In genomic region chr12:110115675-110116074, GRCh38 we compare ENCODE assay signal across 23 cellular contexts. TPM values are rescaled to one million over a fixed set of nuclear protein-coding genes. Genes with fewer than 3 reads are reported as not detected.
DNase-seq lines count a peak whose midpoint lies in the region; ATAC-seq, FAIRE-seq and TF ChIP-seq lines count a peak whose summit lies in the region.
"Had no signal": no experiment of that assay in that cellular context is flagged by ENCODE, and none has a peak within 500 bp of the region (broad histone marks: within the 10 kb centered on the region; RNA-seq: fewer than 3 reads in every experiment).

No MANE protein-coding gene starts in this region.

- H2BK12ac ChIP-seq in H1 (ENCODE audit: low read depth, low read length) (no peak overlapping the region), neuronal stem cell (ENCODE audit: low read length) (no peak overlapping the region)

- no peak overlapping the region for H3K27ac Mint-ChIP-seq in GM23338
- no peak overlapping the region for H3K27ac Mint-ChIP-seq in activated CD4-positive, alpha-beta memory T cell treated with anti-CD3 and anti-CD28 coated beads, Interleukin-2, amount 10 ng/mL, durations not matched to agents 7 days and 5 days
- H3K27ac Mint-ChIP-seq: CD4-positive, alpha-beta memory T cell had no signal

- no peak overlapping the region for H3K4me3 Mint-ChIP-seq in GM23338
- no peak overlapping the region for H3K4me3 Mint-ChIP-seq in activated CD4-positive, alpha-beta memory T cell treated with anti-CD3 and anti-CD28 coated beads, Interleukin-2, amount 10 ng/mL, durations not matched to agents 7 days and 5 days
- H3K4me3 Mint-ChIP-seq: CD4-positive, alpha-beta memory T cell had no signal

- H3K9me3 ChIP-seq in Loucy (ENCODE audit: insufficient read depth, low read depth, low read length) (no peaks in the 10 kb centered on the region), H1 (ENCODE audit: insufficient read depth in 2 of 2, low read depth in 1 of 2, low read length in 1 of 2) (0 out of 4 replicates have a peak, but pooled peaks cover 0 to 3% of the 10 kb centered on the region in 2 experiments), neuronal stem cell (replicated peaks in 1 of 2; ENCODE audit: control insufficient read depth in 2 of 2, insufficient read depth in 1 of 2, low read depth in 1 of 2, low read length in 2 of 2) (peaks cover 0 to 4% of the 10 kb centered on the region in 2 donors), colonic mucosa (no peaks in the 10 kb centered on the region)
- H3K9me3 ChIP-seq: SK-N-SH had no signal

- no peak overlapping the region for H3K18ac ChIP-seq in H1 (ENCODE audit: extremely low read depth, low read length)
- H3K18ac ChIP-seq in neuronal stem cell (ENCODE audit: low read length): no peak overlapping the region

- H3K4me1 ChIP-seq in GM23338 (ENCODE audit: insufficient read depth) (no peaks in the 10 kb centered on the region), Loucy (ENCODE audit: insufficient read depth, low read length, poor library complexity, severe bottlenecking) (no peaks in the 10 kb centered on the region), H1 (replicated peaks in 1 of 4; ENCODE audit: control insufficient read depth in 3 of 4, insufficient read depth in 4 of 4, low read length in 3 of 4) (no peaks in the 10 kb centered on the region), neuronal stem cell (ENCODE audit: control insufficient read depth in 2 of 2, insufficient read depth in 1 of 2, low read depth in 1 of 2, low read length in 2 of 2) (no peaks in the 10 kb centered on the region), colonic mucosa (no peaks in the 10 kb centered on the region)

- H3K4me2 ChIP-seq in GM23338 (no peak overlapping the region), Loucy (ENCODE audit: low read depth, low read length, poor library complexity, severe bottlenecking) (no peak overlapping the region), H1 (ENCODE audit: insufficient read depth in 1 of 2, low read depth in 2 of 2, low read length in 2 of 2) (no peak overlapping the region), neuronal stem cell (ENCODE audit: insufficient read depth, low read length, poor library complexity, severe bottlenecking) (no peak overlapping the region)
- H3K4me2 ChIP-seq: SK-N-SH had no signal

- no peak overlapping the region for H3K4me3 ChIP-seq in GM23338
- H3K4me3 ChIP-seq in Loucy (ENCODE audit: low read length, poor library complexity, severe bottlenecking): no peak overlapping the region
- no peak overlapping the region for H3K4me3 ChIP-seq in H1 (ENCODE audit: extremely low read depth in 1 of 4, insufficient read depth in 2 of 4, low read depth in 3 of 4, low read length in 4 of 4)
- peak overlapping the region in 1 of 2 donors; percentile 41 for H3K4me3 ChIP-seq in neuronal stem cell (ENCODE audit: low read length in 2 of 2)
- H3K4me3 ChIP-seq in colonic mucosa: no peak overlapping the region

- no peak overlapping the region for H4K8ac ChIP-seq in H1 (ENCODE audit: extremely low read depth, insufficient read depth, low read length)
- no peak overlapping the region for H4K8ac ChIP-seq in neuronal stem cell (ENCODE audit: low read depth, low read length)

- no peak; a peak in 1 of 4 replicates for TF ChIP-seq RAD21 in H1 (IDR thresholded peaks at IDR 0.05 in 1 of 2, conservative IDR thresholded peaks at IDR 0.05 in 1 of 2; ENCODE audit: low read depth in 2 of 2, low read length in 2 of 2)

- POLR2A ChIA-PET in H1 (lab: Charles Lee; ENCODE audit: partially characterized antibody): interaction anchor here (0.6 to 1.6 kb wide), 3 partner anchors 8 to 164 kb away, joined by 3 to 7 read pairs (median 4); partner anchors contain the start of gene IFT81
- POLR2A ChIA-PET in activated CD4-positive, alpha-beta memory T cell treated with anti-CD3 and anti-CD28 coated beads, Interleukin-2, amount 10 ng/mL, durations not matched to agents 7 days and 5 days (lab: Charles Lee): no interaction called here

- ATAC-seq in GM23338: peak; percentile 68
- ATAC-seq: HCT116, Panc1 had no signal

- no peak for TF ChIP-seq POLR2A in H1 (IDR thresholded peaks at IDR 0.05; ENCODE audit: control extremely low read depth in 1 of 2, low read depth in 2 of 2, low read length in 2 of 2)

- H3K27ac ChIP-seq in GM23338 (ENCODE audit: low read depth): no peak overlapping the region
- no peak overlapping the region for H3K27ac ChIP-seq in H1 (ENCODE audit: low read depth, low read length)
- no peak overlapping the region for H3K27ac ChIP-seq in neuronal stem cell (replicated peaks; ENCODE audit: low read length)
- no peak overlapping the region for H3K27ac ChIP-seq in colonic mucosa
- H3K27ac ChIP-seq: HL-60 had no signal

- no peaks in the 10 kb centered on the region for H3K79me2 ChIP-seq in GM23338 (replicated peaks; ENCODE audit: insufficient read depth)
- no peaks in the 10 kb centered on the region for H3K79me2 ChIP-seq in Loucy (ENCODE audit: insufficient read depth, low read length)
- H3K79me2 ChIP-seq in H1 (ENCODE audit: control insufficient read depth in 1 of 2, insufficient read depth in 2 of 2, low read length in 2 of 2): no peaks in the 10 kb centered on the region

- no peaks in the 10 kb centered on the region for H3K9me3 Mint-ChIP-seq in GM23338
- no peaks in the 10 kb centered on the region for H3K9me3 Mint-ChIP-seq in activated CD4-positive, alpha-beta memory T cell treated with anti-CD3 and anti-CD28 coated beads, Interleukin-2, amount 10 ng/mL, durations not matched to agents 7 days and 5 days
- H3K9me3 Mint-ChIP-seq: CD4-positive, alpha-beta memory T cell had no signal

- H2BK15ac ChIP-seq in H1 (ENCODE audit: low read length) (no peak overlapping the region), neuronal stem cell (ENCODE audit: low read length) (no peak overlapping the region)

- H3K9me2 ChIP-seq in GM23338 (ENCODE audit: insufficient read depth) (no peaks in the 10 kb centered on the region), Loucy (replicated peaks; ENCODE audit: low read depth, low read length) (no peaks in the 10 kb centered on the region)
- H3K9me2 ChIP-seq: SK-N-SH had no signal

- H3K27me3 ChIP-seq in GM23338 (ENCODE audit: insufficient read depth) (no peaks in the 10 kb centered on the region), Loucy (ENCODE audit: insufficient read depth, low read length, poor library complexity, severe bottlenecking) (no peaks in the 10 kb centered on the region), H1 (replicated peaks in 1 of 4; ENCODE audit: control insufficient read depth in 3 of 4, extremely low read depth in 1 of 4, insufficient read depth in 3 of 4, low read length in 3 of 4) (no peaks in the 10 kb centered on the region), neuronal stem cell (ENCODE audit: control insufficient read depth in 3 of 3, insufficient read depth in 3 of 3, low read depth in 1 of 3, low read length in 3 of 3) (peaks cover 0 to 6% (median 0%) of the 10 kb centered on the region in 3 experiments), colonic mucosa (no peaks in the 10 kb centered on the region)

- no peaks in the 10 kb centered on the region for H3K23me2 ChIP-seq in H1 (ENCODE audit: low read depth, low read length)

- TF ChIP-seq EP300 in H1 (IDR thresholded peaks at IDR 0.05; ENCODE audit: borderline replicate concordance in 1 of 2, low read depth in 2 of 2, low read length in 2 of 2): no peak

- no peak overlapping the region for H2BK120ac ChIP-seq in H1 (replicated peaks; ENCODE audit: low read depth, low read length)
- H2BK120ac ChIP-seq in neuronal stem cell (ENCODE audit: low read depth, low read length): no peak overlapping the region

- H2AFZ ChIP-seq in GM23338 (peak overlapping the region; percentile 38; the same call in 1 of the 2 replicates), Loucy (ENCODE audit: low read length) (0 out of 2 replicates have a peak overlapping the region, but pooled peaks have one; percentile 49), H1 (ENCODE audit: low read length) (peak overlapping the region; percentile 78; the same call in 1 of the 2 replicates), neuronal stem cell (ENCODE audit: low read length) (peak overlapping the region; percentile 58)

- WGBS in H1 (ENCODE audit: extremely low coverage in 1 of 2, insufficient coverage in 1 of 2, insufficient read length in 1 of 2, insufficient replicate concordance in 2 of 2, low coverage in 1 of 2, low lambda C conversion rate in 2 of 2, missing lambda C conversion rate in 1 of 2), 2 experiments: 88% methylated on average over 4 of the region's 4 CpGs; no CpG with 5 or more reads in 1 of the 2 experiments
- no CpG with 5 or more reads among the region's 4 CpGs for WGBS in neuronal stem cell (ENCODE audit: extremely low coverage in 2 of 2, insufficient read length in 2 of 2, insufficient replicate concordance in 1 of 2), 2 donors

- no peaks in the 10 kb centered on the region; the same call in 2 of the 3 replicates for H3K4me1 Mint-ChIP-seq in GM23338
- H3K4me1 Mint-ChIP-seq in activated CD4-positive, alpha-beta memory T cell treated with anti-CD3 and anti-CD28 coated beads, Interleukin-2, amount 10 ng/mL, durations not matched to agents 7 days and 5 days: no peaks in the 10 kb centered on the region
- H3K4me1 Mint-ChIP-seq: CD4-positive, alpha-beta memory T cell had no signal

- H3K27me3 Mint-ChIP-seq in GM23338 (ENCODE audit: insufficient read depth, low read depth, poor library complexity): peaks cover 9% of the 10 kb centered on the region
- peaks cover 16% of the 10 kb centered on the region for H3K27me3 Mint-ChIP-seq in activated CD4-positive, alpha-beta memory T cell treated with anti-CD3 and anti-CD28 coated beads, Interleukin-2, amount 10 ng/mL, durations not matched to agents 7 days and 5 days

- intact Hi-C loops in colonic mucosa (cut with DNase I): no loop called here

- TF ChIP-seq CTCF in GM23338 (conservative IDR thresholded peaks at IDR 0.05; ENCODE audit: low read depth in 2 of 2): peak in 1 of 2 experiments; percentile 10; a peak in 1 of 4 replicates
- no peak for TF ChIP-seq CTCF in Loucy (conservative IDR thresholded peaks at IDR 0.05; ENCODE audit: low read length)
- no peak for TF ChIP-seq CTCF in H1 (IDR thresholded peaks at IDR 0.05; ENCODE audit: control extremely low read depth in 1 of 3, insufficient read depth in 1 of 3, low read depth in 1 of 3, low read length in 3 of 3)
- no peak for TF ChIP-seq CTCF in colonic mucosa (IDR thresholded peaks at IDR 0.05)

- CTCF ChIA-PET in H1 (lab: Charles Lee; ENCODE audit: partially characterized antibody): interaction anchor here (0.8 to 3.8 kb wide), 4 partner anchors 12 to 109 kb away, joined by 3 to 27 read pairs (median 4); no protein-coding TSS in a partner anchor
- CTCF ChIA-PET in activated CD4-positive, alpha-beta memory T cell treated with anti-CD3 and anti-CD28 coated beads, Interleukin-2, amount 10 ng/mL, durations not matched to agents 7 days and 5 days (lab: Charles Lee): no interaction called here

- H3K36me3 ChIP-seq in GM23338 (ENCODE audit: insufficient read depth) (no peaks in the 10 kb centered on the region), Loucy (ENCODE audit: insufficient read depth, low read length) (no peaks in the 10 kb centered on the region), H1 (ENCODE audit: control insufficient read depth in 2 of 4, insufficient read depth in 4 of 4, low read length in 3 of 4) (no peaks in the 10 kb centered on the region), neuronal stem cell (replicated peaks in 1 of 2; ENCODE audit: control insufficient read depth in 2 of 2, insufficient read depth in 2 of 2, low read length in 2 of 2) (no peaks in the 10 kb centered on the region), colonic mucosa (no peaks in the 10 kb centered on the region)

- H3K4ac ChIP-seq in H1 (replicated peaks; ENCODE audit: insufficient read length, low read depth, low read length) (no peak overlapping the region), neuronal stem cell (ENCODE audit: low read length) (no peak overlapping the region)

- H3F3A ChIP-seq in GM23338 (replicated peaks; ENCODE audit: low read depth) (no peaks in the 10 kb centered on the region), Loucy (ENCODE audit: low read depth) (no peaks in the 10 kb centered on the region)

- no peak overlapping the region for H2BK20ac ChIP-seq in H1 (ENCODE audit: low read length)

- no peak overlapping the region for H3K56ac ChIP-seq in H1 (replicated peaks; ENCODE audit: insufficient read length, low read depth, low read length)

- H4K20me1 ChIP-seq in GM23338 (replicated peaks; ENCODE audit: insufficient read depth) (no peaks in the 10 kb centered on the region), Loucy (ENCODE audit: insufficient read depth, low read length, poor library complexity, severe bottlenecking) (no peaks in the 10 kb centered on the region), H1 (replicated peaks in 1 of 2; ENCODE audit: control insufficient read depth in 1 of 2, insufficient read depth in 2 of 2, low read length in 2 of 2) (no peaks in the 10 kb centered on the region)

- DNase-seq in GM23338 (ENCODE audit: low spot score): no peak
- no peak for DNase-seq in H1 (ENCODE audit: low read depth in 1 of 2, low spot score in 2 of 2)
- DNase-seq in neuronal stem cell (ENCODE audit: low spot score): no peak
- no peak for DNase-seq in colonic mucosa
- DNase-seq in activated CD4-positive, alpha-beta memory T cell treated with anti-CD3 and anti-CD28 coated beads, Interleukin-2, amount 10 ng/mL, durations not matched to agents 7 days and 5 days: no peak
- no peak for DNase-seq in D341Med (ENCODE audit: low spot score)
- DNase-seq: C1 segment of cervical spinal cord; CD4-positive, alpha-beta memory T cell; COR-L47; GOT3; Kasumi-1; NCI-H1694; NCI-H2029 treated with DMSO at 0.1 percent for 48 hours; NCI-H2227 treated with DMSO at 0.1 percent for 48 hours; NCI-H526 treated with DMSO at 0.1 percent for 48 hours; SIG-M5; SK-N-SH; SW 1271 had no signal

- H4K5ac ChIP-seq in H1 (ENCODE audit: insufficient read length, low read depth, low read length): no peak overlapping the region

- FAIRE-seq in H1 (lab: Jason Lieb, UNC): no peak
- FAIRE-seq: G401.6 had no signal

- H2AK5ac ChIP-seq in H1 (ENCODE audit: low read depth, low read length): no peak overlapping the region
- no peak overlapping the region for H2AK5ac ChIP-seq in neuronal stem cell (ENCODE audit: low read depth, low read length)

- no peaks in the 10 kb centered on the region for H3K36me3 Mint-ChIP-seq in GM23338 (ENCODE audit: low read depth)
- no peaks in the 10 kb centered on the region for H3K36me3 Mint-ChIP-seq in activated CD4-positive, alpha-beta memory T cell treated with anti-CD3 and anti-CD28 coated beads, Interleukin-2, amount 10 ng/mL, durations not matched to agents 7 days and 5 days (ENCODE audit: low read depth)
- H3K36me3 Mint-ChIP-seq: CD4-positive, alpha-beta memory T cell had no signal

- no peak overlapping the region for H3K14ac ChIP-seq in H1 (ENCODE audit: insufficient read length)
- H3K14ac ChIP-seq in neuronal stem cell (ENCODE audit: low read length): no peak overlapping the region

- H3K23ac ChIP-seq in H1 (ENCODE audit: insufficient read length) (no peak overlapping the region), neuronal stem cell (ENCODE audit: low read depth, low read length, poor library complexity) (no peak overlapping the region)

- H3K9ac ChIP-seq in Loucy (ENCODE audit: low read depth, low read length, poor library complexity, severe bottlenecking) (no peak overlapping the region), H1 (replicated peaks in 1 of 4; ENCODE audit: extremely low read depth in 1 of 4, low read depth in 3 of 4, low read length in 3 of 4) (no peak overlapping the region; a peak in 1 of 7 replicates), neuronal stem cell (ENCODE audit: low read depth, low read length, poor library complexity) (no peak overlapping the region), colonic mucosa (ENCODE audit: low read depth in 2 of 2, low read length in 2 of 2) (no peak overlapping the region)
- H3K9ac ChIP-seq: SK-N-SH had no signal

- H2BK5ac ChIP-seq in H1 (ENCODE audit: low read depth, low read length) (no peak overlapping the region), neuronal stem cell (ENCODE audit: low read length) (no peak overlapping the region)

- H4K91ac ChIP-seq in H1 (replicated peaks; ENCODE audit: insufficient read length, low read length) (no peak overlapping the region), neuronal stem cell (ENCODE audit: low read depth, low read length, poor library complexity) (no peak overlapping the region)

- H3K79me1 ChIP-seq in H1 (ENCODE audit: low read depth, low read length): no peaks in the 10 kb centered on the region
- no peaks in the 10 kb centered on the region for H3K79me1 ChIP-seq in neuronal stem cell (ENCODE audit: low read depth, low read length)

RNA-seq across cellular contexts. Expression of gene IFT81, which starts 8.5 kb away (rescaled TPM):
- total RNA-seq in GM23338 (2014; rRNA removed; shearing (Covaris generic)): 7.7 and 17.5 TPM in 2 replicates
- polyA plus RNA-seq in GM23338 (2016; fragmentation: Nextera tagmentation; extraction: Ambion mirVana) (12.8 and 22.3 TPM in 2 replicates), H1 (2011; rRNA removed) (2.8 and 4.1 TPM in 2 replicates)
- 14.4 and 14.5 TPM in 2 replicates for total RNA-seq in H1 (2021; fragmentation: NEBNext Ultra II Directional; extraction: Animal tissue kit (Norgen Biotek cat#: 25700))
- polyA plus RNA-seq in H1 (2011; cell fraction: cytosol; rRNA removed): 11.0 TPM
- 4.3 TPM for polyA plus RNA-seq in H1 (2011; cell fraction: nucleus; rRNA removed)
- 7.9 to 15.8 TPM (median 9.1 TPM) in 4 replicates for polyA plus RNA-seq in H1 (2012, experiment 1 of 2)
- polyA plus RNA-seq in H1 (2012, experiment 2 of 2): 1.2 TPM
- polyA plus RNA-seq in H1 (2013, experiment 1 of 2): 11.6 TPM
- polyA plus RNA-seq in H1 (2013, experiment 2 of 2): 12.1 TPM
- 3.3 and 5.9 TPM in 2 replicates for polyA minus RNA-seq in H1 (2011; rRNA and poly(A)+ RNA removed)
- polyA minus RNA-seq in H1 (2011; cell fraction: cytosol; rRNA and poly(A)+ RNA removed): 5.9 TPM
- polyA minus RNA-seq in H1 (2011; cell fraction: nucleus; rRNA and poly(A)+ RNA removed): 10.3 TPM
- 42.9 TPM for polyA plus RNA-seq in neuronal stem cell (2013, experiment 1 of 2)
- 41.6 TPM for polyA plus RNA-seq in neuronal stem cell (2013, experiment 2 of 2)
- 1 to 10 TPM; 4.2 to 5.3 TPM for total RNA-seq in colonic mucosa
- 1 to 10 TPM; 2.0 to 2.6 TPM for total RNA-seq in activated CD4-positive, alpha-beta memory T cell treated with anti-CD3 and anti-CD28 coated beads, Interleukin-2, amount 10 ng/mL, durations not matched to agents 7 days and 5 days
